ENCODE assay signal across 8 cellular contexts in the genomic region with DNA sequence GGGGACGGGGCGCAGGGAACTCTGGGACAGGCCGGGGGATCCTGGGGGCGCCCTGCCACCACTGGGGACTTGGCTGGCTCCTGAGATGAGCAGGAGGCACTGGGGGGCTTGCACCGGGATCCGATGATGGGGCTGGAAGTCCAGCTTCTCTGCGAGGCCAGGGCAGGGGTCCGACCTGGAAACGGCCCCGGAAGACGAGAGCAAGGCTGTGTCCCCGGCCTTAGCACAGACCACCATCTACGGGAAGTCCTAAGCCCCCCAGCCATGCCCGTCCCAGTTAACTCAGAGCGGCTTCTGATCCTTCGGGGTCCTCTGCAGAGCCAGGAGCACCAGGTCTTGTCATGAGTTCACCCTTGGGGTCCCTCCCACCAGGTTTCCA. TPM values are rescaled to one million over a fixed set of nuclear protein-coding genes. Genes with fewer than 3 reads are reported as not detected.
A peak's percentile ranks its signal among the peaks of the same experiment; 100 is the strongest.
DNase-seq lines count a peak whose midpoint lies in the region; ATAC-seq and TF ChIP-seq lines count a peak whose summit lies in the region.

No MANE protein-coding gene starts in this region.

- 2% methylated on average over 13 of the region's 16 CpGs for WGBS in mesenchymal stem cell

- peak overlapping the region; percentile 64 for H3K4me2 ChIP-seq in mesenchymal stem cell (ENCODE audit: low read length, poor library complexity, severe bottlenecking)

- H2BK15ac ChIP-seq in mesenchymal stem cell (ENCODE audit: low read depth, poor library complexity, severe bottlenecking), result peak overlapping the region; percentile 33

- H3K27ac ChIP-seq in ascending aorta, result no peak overlapping the region
- H3K27ac ChIP-seq in mesenchymal stem cell (ENCODE audit: low read length, poor library complexity, severe bottlenecking), result no peak overlapping the region
- H3K27ac ChIP-seq in caudate nucleus (ENCODE audit: low read depth, low read length), result no peak overlapping the region

- H2AFZ ChIP-seq in mesenchymal stem cell (ENCODE audit: low read depth, low read length), result no peak overlapping the region

- DNase-seq in AG09309 (ENCODE audit: low read depth), result no peak
- DNase-seq in ascending aorta (ENCODE audit: low spot score in 2 of 2), result no peak
- no peak for DNase-seq in mesenchymal stem cell
- DNase-seq in KBM-7, result no peak
- DNase-seq in caudate nucleus (lab: John Stamatoyannopoulos, UW), result no peak
- DNase-seq in NCI-H2081 treated with DMSO at 0.1 percent for 48 hours (lab: John Stamatoyannopoulos, UW), result no peak
- no peak for DNase-seq in RKO (ENCODE audit: low spot score)

- H4K8ac ChIP-seq in mesenchymal stem cell (ENCODE audit: low read length), result no peak overlapping the region

- H3K14ac ChIP-seq in mesenchymal stem cell (ENCODE audit: low read length in 2 of 2), result no peak overlapping the region

- H3K18ac ChIP-seq in mesenchymal stem cell (ENCODE audit: low read depth in 1 of 2, low read length in 2 of 2), result peak overlapping the region in 1 of 2 experiments; percentile 4

- no peak overlapping the region for H2BK12ac ChIP-seq in mesenchymal stem cell (ENCODE audit: low read length in 2 of 2)

- H3K4ac ChIP-seq in mesenchymal stem cell (ENCODE audit: low read depth in 1 of 2, low read length in 2 of 2), result no peak overlapping the region

- peak overlapping the region; percentile 76 for H3K9ac ChIP-seq in mesenchymal stem cell (ENCODE audit: low read length)

- H3K9me3 ChIP-seq in ascending aorta (no peaks in the 10 kb centered on the region), mesenchymal stem cell (ENCODE audit: control insufficient read depth, low read length) (no peaks in the 10 kb centered on the region)

- TF ChIP-seq CTCF in AG09309 (IDR thresholded peaks at IDR 0.05; ENCODE audit: control insufficient read depth, insufficient read depth, low read depth, low read length, missing control alignments) (no peak), ascending aorta (IDR thresholded peaks at IDR 0.05) (no peak)

- H3K79me1 ChIP-seq in mesenchymal stem cell (replicated peaks; ENCODE audit: low read length, poor library complexity, severe bottlenecking), result peaks cover 24% of the 10 kb centered on the region

- H3K27me3 ChIP-seq in ascending aorta (no peaks in the 10 kb centered on the region), mesenchymal stem cell (ENCODE audit: control insufficient read depth in 1 of 2, insufficient read depth in 1 of 2, low read length in 2 of 2) (no peaks in the 10 kb centered on the region)

- peaks cover 8 to 14% of the 10 kb centered on the region in 2 donors for H3K36me3 ChIP-seq in ascending aorta
- peaks cover 29 to 41% of the 10 kb centered on the region in 2 experiments for H3K36me3 ChIP-seq in mesenchymal stem cell (ENCODE audit: control insufficient read depth in 1 of 2, insufficient read depth in 2 of 2, low read depth in 1 of 2, low read length in 2 of 2)

- peak overlapping the region; percentile 48 for H3K4me3 ChIP-seq in AG09309 (ENCODE audit: control insufficient read depth, low read depth, low read length)
- H3K4me3 ChIP-seq in ascending aorta, result peak overlapping the region; percentile 50 to 63
- H3K4me3 ChIP-seq in mesenchymal stem cell (ENCODE audit: insufficient read depth in 1 of 2, low read depth in 1 of 2, low read length in 2 of 2), result peak overlapping the region; percentile 64 to 74

- H3K23ac ChIP-seq in mesenchymal stem cell (ENCODE audit: low read length in 2 of 2), result no peak overlapping the region

- ATAC-seq in HG02571 (IDR thresholded peaks at IDR 0.05; ENCODE audit: unreplicated experiment), result peak; percentile 2

- H2BK5ac ChIP-seq in mesenchymal stem cell (ENCODE audit: low read depth, low read length, poor library complexity, severe bottlenecking), result no peak overlapping the region

- no peak overlapping the region for H2AK5ac ChIP-seq in mesenchymal stem cell (ENCODE audit: low read length, severe bottlenecking)

- intact Hi-C loops in ascending aorta (cut with DNase I), result no loop called here

- in situ Hi-C loops in KBM-7 (cut with MboI; ENCODE audit: low pct_unique_long_range_greater_than_20kb, low sequenced_read_pairs), result no loop called here

- peak overlapping the region; percentile 64 for H2BK120ac ChIP-seq in mesenchymal stem cell (ENCODE audit: low read depth, low read length)

- H3K4me1 ChIP-seq in ascending aorta (peaks cover 0 to 11% of the 10 kb centered on the region in 2 donors), mesenchymal stem cell (ENCODE audit: control insufficient read depth, insufficient read depth, low read depth, low read length) (peaks cover 31% of the 10 kb centered on the region)

- no peak overlapping the region for H4K91ac ChIP-seq in mesenchymal stem cell (ENCODE audit: low read length)

RNA-seq across cellular contexts. Expression of a gene that starts 0.6 kb away (rescaled TPM):
- not detected for total RNA-seq in ascending aorta
- 3.1 TPM for polyA plus RNA-seq in mesenchymal stem cell (2013, experiment 1 of 2)
- polyA plus RNA-seq in mesenchymal stem cell (2013, experiment 2 of 2), result 3.0 TPM

RNA-seq across cellular contexts. Expression of a gene that starts 7.6 kb away (rescaled TPM):
- 305 TPM for total RNA-seq in ascending aorta
- polyA plus RNA-seq in mesenchymal stem cell (2013, experiment 1 of 2), result 157 TPM
- 164 TPM for polyA plus RNA-seq in mesenchymal stem cell (2013, experiment 2 of 2)

RNA-seq across cellular contexts. Expression of a gene that starts 19.1 kb away (rescaled TPM):
- total RNA-seq in ascending aorta, result 428 TPM
- 112 TPM for polyA plus RNA-seq in mesenchymal stem cell (2013, experiment 1 of 2)
- polyA plus RNA-seq in mesenchymal stem cell (2013, experiment 2 of 2), result 108 TPM

RNA-seq across cellular contexts. Expression of a gene that starts 52.6 kb away (rescaled TPM):
- total RNA-seq in ascending aorta, result 62.2 TPM
- polyA plus RNA-seq in mesenchymal stem cell (2013, experiment 1 of 2), result 34.8 TPM
- polyA plus RNA-seq in mesenchymal stem cell (2013, experiment 2 of 2), result 32.9 TPM

RNA-seq across cellular contexts. Expression of a gene that starts 52.8 kb away (rescaled TPM):
- 7.6 TPM for total RNA-seq in ascending aorta
- polyA plus RNA-seq in mesenchymal stem cell (2013, experiment 1 of 2), result 111 TPM
- 108 TPM for polyA plus RNA-seq in mesenchymal stem cell (2013, experiment 2 of 2)
